11 cellular contexts compared by ENCODE assay signal in genomic region chr10:6665847-6666246, GRCh38.
A peak's percentile ranks its signal among the peaks of the same experiment; 100 is the strongest.
DNase-seq lines count a peak whose midpoint lies in the region; ATAC-seq and TF ChIP-seq lines count a peak whose summit lies in the region.
"Had no signal": no experiment of that assay in that cellular context is flagged by ENCODE, and none has a peak within 500 bp of the region (broad histone marks: within the 10 kb centered on the region; RNA-seq: fewer than 3 reads in every experiment).

No MANE protein-coding gene starts in this region.

- no peak for TF ChIP-seq CTCF in dorsolateral prefrontal cortex (IDR thresholded peaks at IDR 0.05 in 54 of 56, conservative IDR thresholded peaks at IDR 0.05 in 2 of 56; ENCODE audit: low read depth in 1 of 56, partially characterized antibody in 56 of 56)

- no peaks in the 10 kb centered on the region for H3K9me3 ChIP-seq in CD4-positive, CD25-positive, alpha-beta regulatory T cell (ENCODE audit: control insufficient read depth in 2 of 2, low read length in 2 of 2)
- H3K9me3 ChIP-seq: heart left ventricle, pancreas had no signal

- peaks cover 2% of the 10 kb centered on the region for H3K27me3 ChIP-seq in CD4-positive, CD25-positive, alpha-beta regulatory T cell (ENCODE audit: control insufficient read depth, insufficient read depth, low read length)
- H3K27me3 ChIP-seq in dorsolateral prefrontal cortex, result peaks cover 0 to 9% (median 0%) of the 10 kb centered on the region in 45 donors

- DNase-seq in CD4-positive, CD25-positive, alpha-beta regulatory T cell, result peak in 2 of 3 donors; percentile 55 to 83
- DNase-seq in NCI-H526 (lab: John Stamatoyannopoulos, UW) (peak; percentile 65), islet precursor cell (peak; percentile 69), occipital lobe (lab: John Stamatoyannopoulos, UW) (no peak), dorsolateral prefrontal cortex (no peak), germinal center (ENCODE audit: low spot score) (no peak)
- DNase-seq in activated T-cell treated with anti-CD3 and anti-CD28 coated beads, Interleukin-2, amount 50 U/mL, for 48 hours, result peak; percentile 44 to 55
- DNase-seq: heart left ventricle, pancreas had no signal

- H3K9me3 Mint-ChIP-seq in CD4-positive, CD25-positive, alpha-beta regulatory T cell, result peaks cover 0 to 2% (median 0%) of the 10 kb centered on the region in 7 donors

- peak; percentile 87 for ATAC-seq in CD4-positive, CD25-positive, alpha-beta regulatory T cell (ENCODE audit: low read depth in 2 of 2)
- no peak for ATAC-seq in HG03135 (IDR thresholded peaks at IDR 0.05; ENCODE audit: unreplicated experiment)
- ATAC-seq: heart left ventricle, Panc1, pancreas had no signal

- intact Hi-C loops in dorsolateral prefrontal cortex (cut with DNase I), result loop anchor here (2.0 to 5.0 kb wide), 3 partner anchors 84 to 249 kb away; partner anchors contain the start of gene PRKCQ (in 2 of the 2)

- no peaks in the 10 kb centered on the region for H3K36me3 ChIP-seq in CD4-positive, CD25-positive, alpha-beta regulatory T cell (ENCODE audit: control insufficient read depth, insufficient read depth, low read length)
- H3K36me3 ChIP-seq: heart left ventricle, pancreas had no signal

- H3K4me1 Mint-ChIP-seq in CD4-positive, CD25-positive, alpha-beta regulatory T cell, result peaks cover 0 to 18% (median 8%) of the 10 kb centered on the region in 4 donors

- H3K4me3 ChIP-seq in CD4-positive, CD25-positive, alpha-beta regulatory T cell (ENCODE audit: low read depth, low read length), result peak overlapping the region; percentile 65
- no peak overlapping the region for H3K4me3 ChIP-seq in dorsolateral prefrontal cortex
- H3K4me3 ChIP-seq: heart left ventricle, pancreas had no signal

- no peak overlapping the region for H3K27ac ChIP-seq in CD4-positive, CD25-positive, alpha-beta regulatory T cell (ENCODE audit: insufficient read depth, low read length, poor library complexity, severe bottlenecking)
- no peak overlapping the region for H3K27ac ChIP-seq in dorsolateral prefrontal cortex
- H3K27ac ChIP-seq: heart left ventricle, pancreas had no signal

- no peaks in the 10 kb centered on the region for H3K36me3 Mint-ChIP-seq in CD4-positive, CD25-positive, alpha-beta regulatory T cell

- H3K27me3 Mint-ChIP-seq in CD4-positive, CD25-positive, alpha-beta regulatory T cell, result peaks cover 10% of the 10 kb centered on the region

- H3K4me3 Mint-ChIP-seq in CD4-positive, CD25-positive, alpha-beta regulatory T cell, result peak overlapping the region in 2 of 4 donors; percentile 15 to 20

- H3K4me1 ChIP-seq in CD4-positive, CD25-positive, alpha-beta regulatory T cell (ENCODE audit: control insufficient read depth, insufficient read depth, low read length, poor library complexity, severe bottlenecking), result peaks cover 12% of the 10 kb centered on the region
- H3K4me1 ChIP-seq: heart left ventricle, pancreas had no signal

- H3K27ac Mint-ChIP-seq in CD4-positive, CD25-positive, alpha-beta regulatory T cell, result peak overlapping the region in 1 of 3 donors; percentile 4

Comparison
In these comparisons a context has a peak if more than half of its experiments do, and no peak if none do; other contexts are left out.
1. DNase-seq: peak in CD4-positive, CD25-positive, alpha-beta regulatory T cell (2 of 3), NCI-H526 (2 of 2), activated T-cell treated with anti-CD3 and anti-CD28 coated beads, Interleukin-2, amount 50 U/mL, for 48 hours (2 of 2) and islet precursor cell (single experiment); none in occipital lobe (single experiment), dorsolateral prefrontal cortex (0 of 10) and germinal center (single experiment).